In genomic region chr6:81761197-81761596, GRCh38 we compare ENCODE assay signal across 20 cellular contexts. TPM values are rescaled to one million over a fixed set of nuclear protein-coding genes. Genes with fewer than 3 reads are reported as not detected.
DNase-seq lines count a peak whose midpoint lies in the region; ATAC-seq, FAIRE-seq and TF ChIP-seq lines count a peak whose summit lies in the region.
"Had no signal": no experiment of that assay in that cellular context is flagged by ENCODE, and none has a peak within 500 bp of the region (broad histone marks: within the 10 kb centered on the region; RNA-seq: fewer than 3 reads in every experiment).

No MANE protein-coding gene starts in this region.

- H3K36me3 ChIP-seq in keratinocyte (ENCODE audit: control insufficient read depth in 2 of 2, extremely low read depth in 1 of 2, insufficient read depth in 2 of 2, low read length in 2 of 2), result no peaks in the 10 kb centered on the region
- H3K36me3 ChIP-seq: BE2C, thyroid gland had no signal

- no peak for TF ChIP-seq CTCF in chondrocyte (IDR thresholded peaks at IDR 0.05)
- no peak for TF ChIP-seq CTCF in keratinocyte (optimal IDR thresholded peaks at IDR 0.05 in 1 of 3, IDR thresholded peaks at IDR 0.05 in 1 of 3, conservative IDR thresholded peaks at IDR 0.05 in 1 of 3; ENCODE audit: extremely low read depth in 1 of 3, insufficient read depth in 2 of 3, low read length in 3 of 3)

- no peak overlapping the region for H3K4me3 Mint-ChIP-seq in chondrocyte (ENCODE audit: unreplicated experiment)
- H3K4me3 Mint-ChIP-seq: mesothelial cell of epicardium; stimulated activated naive B cell treated with anti-CD40 and anti-IgM and Interleukin-4, amounts not matched to agents 10 μg/mL and 1 μg/mL and 100 μg/mL, for 72 hours had no signal

- dilution Hi-C loops in keratinocyte (cut with MboI; ENCODE audit: extremely low pct_ligation_motif_present, low sequenced_read_pairs), result no loop called here

- H3K9ac ChIP-seq in keratinocyte (ENCODE audit: control insufficient read depth, extremely low read depth, insufficient read depth, low read length), result no peak overlapping the region

- peaks cover 55% of the 10 kb centered on the region for H3K4me1 Mint-ChIP-seq in chondrocyte (ENCODE audit: low read depth)

- no peaks in the 10 kb centered on the region for H3K27me3 ChIP-seq in keratinocyte (ENCODE audit: control insufficient read depth, extremely low read depth, insufficient read depth, low read length)
- H3K27me3 ChIP-seq: BE2C, thyroid gland had no signal

- no peak for ATAC-seq in HG03135 (IDR thresholded peaks at IDR 0.05; ENCODE audit: unreplicated experiment)
- ATAC-seq: stimulated activated naive B cell treated with anti-CD40 and anti-IgM and Interleukin-4, amounts not matched to agents 10 μg/mL and 1 μg/mL and 100 μg/mL, for 72 hours had no signal

- no peaks in the 10 kb centered on the region for H3K79me2 ChIP-seq in keratinocyte (ENCODE audit: control insufficient read depth, insufficient read depth, low read length)

- H3K9me3 ChIP-seq in keratinocyte (ENCODE audit: control insufficient read depth, low read depth, low read length), result no peaks in the 10 kb centered on the region
- H3K9me3 ChIP-seq: BE2C, thyroid gland had no signal

- H3K9me3 Mint-ChIP-seq in chondrocyte (ENCODE audit: low read depth), result peaks cover 4% of the 10 kb centered on the region
- H3K9me3 Mint-ChIP-seq: stimulated activated naive B cell treated with anti-CD40 and anti-IgM and Interleukin-4, amounts not matched to agents 10 μg/mL and 1 μg/mL and 100 μg/mL, for 72 hours had no signal

- peak overlapping the region; percentile 29 for H3K4me2 ChIP-seq in keratinocyte (ENCODE audit: control insufficient read depth, extremely low read depth, insufficient read depth, low read depth, low read length)

- no peaks in the 10 kb centered on the region for H3K9me1 ChIP-seq in keratinocyte (ENCODE audit: control insufficient read depth, extremely low read depth, insufficient read depth, low read length)

- DNase-seq in HCEC 1CT, result peak; percentile 77
- DNase-seq in RCC 7860 (ENCODE audit: low spot score), result peak; percentile 18
- no peak for DNase-seq in chondrocyte (ENCODE audit: low spot score)
- no peak for DNase-seq in keratinocyte (ENCODE audit: low read depth, low spot score)
- DNase-seq in NCI-H2029 (lab: John Stamatoyannopoulos, UW), result no peak
- no peak for DNase-seq in cardiac septum (ENCODE audit: low spot score)
- DNase-seq in iPS-NIHi7 (ENCODE audit: extremely low spot score), result no peak
- DNase-seq: amygdala; BE2C; Calu3; GF-D8; islet precursor cell; NCI-H446; SIG-M5; stimulated activated CD4-positive, alpha-beta T cell treated with anti-CD3 and anti-CD28 coated beads, Interleukin-12 subunit alpha, Interleukin-12 subunit beta, amount 100 ng/mL, for 4 hours; stimulated activated naive B cell treated with anti-CD40 and anti-IgM and Interleukin-4, amounts not matched to agents 10 μg/mL and 1 μg/mL and 100 μg/mL, for 72 hours; thyroid gland had no signal

- intact Hi-C loops in cardiac septum (cut with DNase I), result no loop called here

- H3K27ac ChIP-seq in keratinocyte (ENCODE audit: control insufficient read depth, insufficient read depth, low read length), result no peak overlapping the region
- H3K27ac ChIP-seq: thyroid gland had no signal

- no peak overlapping the region for H3K4me3 ChIP-seq in keratinocyte (ENCODE audit: control insufficient read depth in 2 of 3, extremely low read depth in 1 of 3, insufficient read depth in 2 of 3, low read depth in 1 of 3, low read length in 3 of 3)
- H3K4me3 ChIP-seq: thyroid gland had no signal

- peaks cover 24% of the 10 kb centered on the region for H3K4me1 ChIP-seq in keratinocyte (ENCODE audit: control insufficient read depth, extremely low read depth, insufficient read depth, low read length)
- H3K4me1 ChIP-seq: thyroid gland had no signal

- H4K20me1 ChIP-seq in keratinocyte (ENCODE audit: control insufficient read depth, extremely low read depth, insufficient read depth, low read length), result no peaks in the 10 kb centered on the region

- no peaks in the 10 kb centered on the region for H3K36me3 Mint-ChIP-seq in chondrocyte (ENCODE audit: low read depth)
- H3K36me3 Mint-ChIP-seq: mesothelial cell of epicardium; stimulated activated naive B cell treated with anti-CD40 and anti-IgM and Interleukin-4, amounts not matched to agents 10 μg/mL and 1 μg/mL and 100 μg/mL, for 72 hours had no signal

- peak overlapping the region; percentile 78 for H3K27ac Mint-ChIP-seq in chondrocyte (ENCODE audit: unreplicated experiment)
- H3K27ac Mint-ChIP-seq: mesothelial cell of epicardium; stimulated activated naive B cell treated with anti-CD40 and anti-IgM and Interleukin-4, amounts not matched to agents 10 μg/mL and 1 μg/mL and 100 μg/mL, for 72 hours had no signal

- H3K27me3 Mint-ChIP-seq in chondrocyte (ENCODE audit: low read depth), result no peaks in the 10 kb centered on the region

- peak; percentile 62 for FAIRE-seq in RCC 7860 (lab: Jason Lieb, UNC)
- FAIRE-seq in keratinocyte (lab: Jason Lieb, UNC), result no peak
- FAIRE-seq: colon had no signal

- H2AFZ ChIP-seq in keratinocyte (ENCODE audit: control insufficient read depth, low read length), result no peak overlapping the region

RNA-seq across cellular contexts. Expression of gene TENT5A, which starts 8.7 kb away (rescaled TPM):
- total RNA-seq in chondrocyte, result 25.8 to 57.9 TPM (median 27.9 TPM) in 3 replicates
- polyA plus RNA-seq in keratinocyte, result 1.2 to 1.6 TPM (median 1.3 TPM) in 3 replicates
- polyA plus RNA-seq in keratinocyte (2011; ENCODE audit: low read depth), result 2.6 TPM
- polyA plus RNA-seq in keratinocyte (2011; cell fraction: cytosol; rRNA removed), result 0.32 and 0.88 TPM in 2 replicates
- polyA plus RNA-seq in keratinocyte (2011; cell fraction: nucleus; rRNA removed), result 1.7 and 2.1 TPM in 2 replicates
- polyA plus RNA-seq in keratinocyte (2012; ENCODE audit: low replicate concordance), result 1.4 and 4.3 TPM in 2 replicates
- 0.62 to 2.6 TPM (median 1.1 TPM) in 3 replicates for polyA minus RNA-seq in keratinocyte
- 1.7 TPM for polyA minus RNA-seq in keratinocyte (2011; cell fraction: cytosol; rRNA and poly(A)+ RNA removed)
- polyA minus RNA-seq in keratinocyte (2011; cell fraction: nucleus; rRNA and poly(A)+ RNA removed), result 2.1 and 2.9 TPM in 2 replicates
- 35.2 TPM for total RNA-seq in cardiac septum

Comparison
In these comparisons a context has a peak if more than half of its experiments do, and no peak if none do; other contexts are left out.
1. DNase-seq: peak in HCEC 1CT (single experiment) and RCC 7860 (single experiment); none in chondrocyte (single experiment), keratinocyte (single experiment), NCI-H2029 (single experiment), cardiac septum (single experiment) and iPS-NIHi7 (single experiment).